ENCODE assay signal across 8 cellular contexts in genomic region chr10:93751832-93752231, GRCh38. TPM values are rescaled to one million over a fixed set of nuclear protein-coding genes. Genes with fewer than 3 reads are reported as not detected.
DNase-seq lines count a peak whose midpoint lies in the region; ATAC-seq lines count a peak whose summit lies in the region.

No MANE protein-coding gene starts in this region.

- ATAC-seq in HG02588 (IDR thresholded peaks at IDR 0.05; ENCODE audit: unreplicated experiment), result no peak
- ATAC-seq in HG03045 (IDR thresholded peaks at IDR 0.05; ENCODE audit: unreplicated experiment), result no peak

- no peak overlapping the region for H3K4me3 ChIP-seq in CD8-positive, alpha-beta memory T cell (ENCODE audit: low read length)
- H3K4me3 ChIP-seq in Jurkat, Clone E6-1 (ENCODE audit: low read length), result peak overlapping the region; percentile 34
- H3K4me3 ChIP-seq in mucosa of rectum (ENCODE audit: low read length in 2 of 2), result peak overlapping the region; percentile 31 to 66

- H3K36me3 ChIP-seq in CD8-positive, alpha-beta memory T cell (ENCODE audit: insufficient read depth, low read length), result no peaks in the 10 kb centered on the region
- no peaks in the 10 kb centered on the region for H3K36me3 ChIP-seq in mucosa of rectum (ENCODE audit: control insufficient read depth in 2 of 2, insufficient read depth in 2 of 2, low read length in 2 of 2)

- peak in 1 of 5 donors; percentile 4 for DNase-seq in CD8-positive, alpha-beta memory T cell
- peak; percentile 15 for DNase-seq in Jurkat, Clone E6-1 (ENCODE audit: low read depth, low spot score)
- DNase-seq in activated CD4-positive, alpha-beta memory T cell treated with anti-CD3 and anti-CD28 coated beads, Interleukin-2, amount 10 ng/mL, durations not matched to agents 7 days and 5 days, result no peak
- no peak for DNase-seq in NCI-H345 treated with DMSO at 0.1 percent for 48 hours (lab: John Stamatoyannopoulos, UW; ENCODE audit: unreplicated experiment)

- no peaks in the 10 kb centered on the region for H3K9me3 Mint-ChIP-seq in CD8-positive, alpha-beta memory T cell
- H3K9me3 Mint-ChIP-seq in activated CD4-positive, alpha-beta memory T cell treated with anti-CD3 and anti-CD28 coated beads, Interleukin-2, amount 10 ng/mL, durations not matched to agents 7 days and 5 days, result no peaks in the 10 kb centered on the region

- CTCF ChIA-PET in CD8-positive, alpha-beta memory T cell (lab: Charles Lee), result no interaction called here
- CTCF ChIA-PET in activated CD4-positive, alpha-beta memory T cell treated with anti-CD3 and anti-CD28 coated beads, Interleukin-2, amount 10 ng/mL, durations not matched to agents 7 days and 5 days (lab: Charles Lee), result no interaction called here

- no peaks in the 10 kb centered on the region for H3K9me3 ChIP-seq in CD8-positive, alpha-beta memory T cell (ENCODE audit: low read length)
- no peaks in the 10 kb centered on the region for H3K9me3 ChIP-seq in mucosa of rectum (ENCODE audit: control insufficient read depth in 2 of 2, low read length in 2 of 2)

- H3K36me3 Mint-ChIP-seq in CD8-positive, alpha-beta memory T cell, result no peaks in the 10 kb centered on the region
- no peaks in the 10 kb centered on the region for H3K36me3 Mint-ChIP-seq in activated CD4-positive, alpha-beta memory T cell treated with anti-CD3 and anti-CD28 coated beads, Interleukin-2, amount 10 ng/mL, durations not matched to agents 7 days and 5 days (ENCODE audit: low read depth)

- no peak overlapping the region for H3K9ac ChIP-seq in mucosa of rectum (ENCODE audit: low read depth in 1 of 2, low read length in 2 of 2)

- H3K27ac Mint-ChIP-seq in CD8-positive, alpha-beta memory T cell, result no peak overlapping the region
- no peak overlapping the region for H3K27ac Mint-ChIP-seq in activated CD4-positive, alpha-beta memory T cell treated with anti-CD3 and anti-CD28 coated beads, Interleukin-2, amount 10 ng/mL, durations not matched to agents 7 days and 5 days

- POLR2A ChIA-PET in CD8-positive, alpha-beta memory T cell (lab: Charles Lee), result no interaction called here
- POLR2A ChIA-PET in activated CD4-positive, alpha-beta memory T cell treated with anti-CD3 and anti-CD28 coated beads, Interleukin-2, amount 10 ng/mL, durations not matched to agents 7 days and 5 days (lab: Charles Lee), result no interaction called here

- H3K4me3 Mint-ChIP-seq in CD8-positive, alpha-beta memory T cell, result peak overlapping the region in 6 of 7 donors; percentile 13 to 54 (median 49)
- H3K4me3 Mint-ChIP-seq in activated CD4-positive, alpha-beta memory T cell treated with anti-CD3 and anti-CD28 coated beads, Interleukin-2, amount 10 ng/mL, durations not matched to agents 7 days and 5 days, result no peak overlapping the region

- H3K27ac ChIP-seq in CD8-positive, alpha-beta memory T cell (ENCODE audit: low read depth, low read length), result no peak overlapping the region
- H3K27ac ChIP-seq in cingulate gyrus (ENCODE audit: low read depth, low read length) (peak overlapping the region; percentile 14), mucosa of rectum (ENCODE audit: low read depth in 2 of 2, low read length in 2 of 2) (peak overlapping the region in 1 of 2 donors; percentile 19)

- no peaks in the 10 kb centered on the region for H3K27me3 ChIP-seq in CD8-positive, alpha-beta memory T cell (ENCODE audit: insufficient read depth, low read length, poor library complexity, severe bottlenecking)
- H3K27me3 ChIP-seq in mucosa of rectum (ENCODE audit: control insufficient read depth in 2 of 2, insufficient read depth in 2 of 2, low read length in 2 of 2), result no peaks in the 10 kb centered on the region

- peaks cover 6 to 10% (median 10%) of the 10 kb centered on the region in 3 donors for H3K4me1 Mint-ChIP-seq in CD8-positive, alpha-beta memory T cell
- no peaks in the 10 kb centered on the region for H3K4me1 Mint-ChIP-seq in activated CD4-positive, alpha-beta memory T cell treated with anti-CD3 and anti-CD28 coated beads, Interleukin-2, amount 10 ng/mL, durations not matched to agents 7 days and 5 days

- no peaks in the 10 kb centered on the region for H3K4me1 ChIP-seq in CD8-positive, alpha-beta memory T cell (ENCODE audit: insufficient read depth, low read length)
- peaks cover 6 to 11% of the 10 kb centered on the region in 2 donors for H3K4me1 ChIP-seq in mucosa of rectum (ENCODE audit: control insufficient read depth in 2 of 2, insufficient read depth in 2 of 2, low read length in 2 of 2)

- peaks cover 18 to 28% of the 10 kb centered on the region in 2 donors for H3K27me3 Mint-ChIP-seq in CD8-positive, alpha-beta memory T cell
- peaks cover 12% of the 10 kb centered on the region for H3K27me3 Mint-ChIP-seq in activated CD4-positive, alpha-beta memory T cell treated with anti-CD3 and anti-CD28 coated beads, Interleukin-2, amount 10 ng/mL, durations not matched to agents 7 days and 5 days

RNA-seq across cellular contexts. Expression of gene LGI1, which starts 5.9 kb away (rescaled TPM):
- not detected for total RNA-seq in CD8-positive, alpha-beta memory T cell
- not detected for polyA plus RNA-seq in CD8-positive, alpha-beta memory T cell
- polyA plus RNA-seq in Jurkat, Clone E6-1 (2012; ENCODE audit: insufficient read depth, insufficient read length), result not detected
- not detected for total RNA-seq in activated CD4-positive, alpha-beta memory T cell treated with anti-CD3 and anti-CD28 coated beads, Interleukin-2, amount 10 ng/mL, durations not matched to agents 7 days and 5 days

RNA-seq across cellular contexts. Expression of gene FRA10AC1, which starts 49.4 kb away (rescaled TPM):
- total RNA-seq in CD8-positive, alpha-beta memory T cell, result 10 to 100 TPM in 1 of 2 experiments, 1 to 10 TPM in 1; 9.8 to 12.7 TPM
- 7.8 TPM for polyA plus RNA-seq in CD8-positive, alpha-beta memory T cell
- 14.6 TPM for polyA plus RNA-seq in Jurkat, Clone E6-1 (2012; ENCODE audit: insufficient read depth, insufficient read length)
- 10 to 100 TPM; 11.7 to 14.7 TPM for total RNA-seq in activated CD4-positive, alpha-beta memory T cell treated with anti-CD3 and anti-CD28 coated beads, Interleukin-2, amount 10 ng/mL, durations not matched to agents 7 days and 5 days
